ENCODE assay signal across 8 cellular contexts in genomic region chr6:149026530-149026942, GRCh38.
DNase-seq lines count a peak whose midpoint lies in the region; ATAC-seq and TF ChIP-seq lines count a peak whose summit lies in the region.

No MANE protein-coding gene starts in this region.

- ATAC-seq in HG03135 (IDR thresholded peaks at IDR 0.05; ENCODE audit: unreplicated experiment) (no peak), HG03457 (IDR thresholded peaks at IDR 0.05; ENCODE audit: unreplicated experiment) (no peak), GM21737 (IDR thresholded peaks at IDR 0.05; ENCODE audit: unreplicated experiment) (no peak)

- TF ChIP-seq CTCF in epithelial cell of esophagus (IDR thresholded peaks at IDR 0.05; ENCODE audit: insufficient read depth, low read depth, low read length, missing control alignments) (peak; percentile 62), progenitor cell of endocrine pancreas (IDR thresholded peaks at IDR 0.05; ENCODE audit: unreplicated experiment) (peak; percentile 64)

- DNase-seq in Daoy (ENCODE audit: low read depth) (peak; percentile 82), LHCN-M2 (ENCODE audit: low read depth) (peak; percentile 88), SHP77 (lab: John Stamatoyannopoulos, UW) (peak; percentile 56 to 71), epithelial cell of esophagus (ENCODE audit: low read depth) (peak; percentile 80), progenitor cell of endocrine pancreas (ENCODE audit: low spot score, unreplicated experiment) (no peak)

- no peaks in the 10 kb centered on the region for H3K4me1 Mint-ChIP-seq in progenitor cell of endocrine pancreas (ENCODE audit: low read depth)

- no peak overlapping the region for H3K4me3 ChIP-seq in epithelial cell of esophagus (ENCODE audit: low read length)

- no peaks in the 10 kb centered on the region for H3K9me3 Mint-ChIP-seq in progenitor cell of endocrine pancreas (ENCODE audit: low read depth)

- no peaks in the 10 kb centered on the region for H3K36me3 Mint-ChIP-seq in progenitor cell of endocrine pancreas (ENCODE audit: insufficient read depth)

- H3K27ac Mint-ChIP-seq in progenitor cell of endocrine pancreas = no peak overlapping the region

- no peak overlapping the region for H3K4me3 Mint-ChIP-seq in progenitor cell of endocrine pancreas (ENCODE audit: low read depth)

- no peaks in the 10 kb centered on the region for H3K27me3 Mint-ChIP-seq in progenitor cell of endocrine pancreas
